In genomic region chr1:90494748-90495282, GRCh38 we compare ENCODE assay signal across 26 cellular contexts.
"Had no signal": no experiment of that assay in that cellular context is flagged by ENCODE, and none has a peak within 500 bp of the region (broad histone marks: within the 10 kb centered on the region; RNA-seq: fewer than 3 reads in every experiment).

No MANE protein-coding gene starts in this region.

- H3K4me1 ChIP-seq: left lung, lower lobe of right lung, right atrium auricular region, right lobe of liver, tibial nerve, vagina had no signal

- H3K27me3 Mint-ChIP-seq: stimulated activated naive CD8-positive, alpha-beta T cell treated with anti-CD3 and anti-CD28 coated beads, Interleukin-15, amount 100 ng/mL, for 72 hours; type B pancreatic cell had no signal

- H3K36me3 Mint-ChIP-seq: immature natural killer cell; naive thymus-derived CD8-positive, alpha-beta T cell; stimulated activated memory B cell treated with anti-CD40 and anti-IgM and Interleukin-4, amounts not matched to agents 10 μg/mL and 1 μg/mL and 100 μg/mL, for 72 hours; type B pancreatic cell had no signal

- H3K4me2 ChIP-seq: smooth muscle cell had no signal

- DNase-seq: immature natural killer cell; kidney; left colon; left lung; lower lobe of right lung; mammary epithelial cell; mesenchymal stem cell; naive thymus-derived CD8-positive, alpha-beta T cell; ovary; right lobe of liver; stimulated activated CD4-positive, alpha-beta T cell treated with anti-CD3 and anti-CD28 coated beads, Interleukin-1b, Interleukin-23, amount 100 ng/mL, for 48 hours; stimulated activated CD4-positive, alpha-beta T cell treated with anti-CD3 and anti-CD28 coated beads, Interleukin-2, amount 100 ng/mL, for 48 hours; stimulated activated CD4-positive, alpha-beta T cell treated with anti-CD3 and anti-CD28 coated beads, Interleukin-4, amount 100 ng/mL, for 4 hours; stimulated activated CD8-positive, alpha-beta memory T cell treated with anti-CD3 and anti-CD28 coated beads, Interleukin-4, amount 100 ng/mL, for 48 hours; stimulated activated naive CD4-positive, alpha-beta T cell treated with Interleukin-2 at 50 U/mL for 16 hours; stimulated activated naive CD8-positive, alpha-beta T cell treated with anti-CD3 and anti-CD28 coated beads, Interleukin-15, amount 100 ng/mL, for 72 hours; substantia nigra had no signal

- H3K27me3 ChIP-seq: left lung, ovary, right atrium auricular region, right lobe of liver, tibial nerve, vagina had no signal

- ATAC-seq: left colon; left lung; lower lobe of right lung; naive thymus-derived CD8-positive, alpha-beta T cell; right lobe of liver; stimulated activated memory B cell treated with anti-CD40 and anti-IgM and Interleukin-4, amounts not matched to agents 10 μg/mL and 1 μg/mL and 100 μg/mL, for 72 hours; stimulated activated naive CD8-positive, alpha-beta T cell treated with anti-CD3 and anti-CD28 coated beads, Interleukin-15, amount 100 ng/mL, for 72 hours had no signal

- H3K4me3 Mint-ChIP-seq: immature natural killer cell; naive thymus-derived CD8-positive, alpha-beta T cell; nephron; neural crest cell; stimulated activated memory B cell treated with anti-CD40 and anti-IgM and Interleukin-4, amounts not matched to agents 10 μg/mL and 1 μg/mL and 100 μg/mL, for 72 hours; stimulated activated naive CD8-positive, alpha-beta T cell treated with anti-CD3 and anti-CD28 coated beads, Interleukin-15, amount 100 ng/mL, for 72 hours; type B pancreatic cell had no signal

- H3K36me3 ChIP-seq: left lung, lower lobe of right lung, ovary, right atrium auricular region, right lobe of liver, tibial nerve, vagina had no signal

- H3K27ac ChIP-seq: left lung, lower lobe of right lung, ovary, right atrium auricular region, right lobe of liver, tibial nerve, vagina had no signal

- H3K27ac Mint-ChIP-seq: immature natural killer cell; naive thymus-derived CD8-positive, alpha-beta T cell; nephron; progenitor cell of endocrine pancreas; stimulated activated memory B cell treated with anti-CD40 and anti-IgM and Interleukin-4, amounts not matched to agents 10 μg/mL and 1 μg/mL and 100 μg/mL, for 72 hours; type B pancreatic cell had no signal

- H3K4me3 ChIP-seq: left lung, lower lobe of right lung, ovary, right atrium auricular region, right lobe of liver, smooth muscle cell, tibial nerve, vagina had no signal

- H3K4me1 Mint-ChIP-seq: immature natural killer cell; naive thymus-derived CD8-positive, alpha-beta T cell; nephron; neural crest cell; stimulated activated memory B cell treated with anti-CD40 and anti-IgM and Interleukin-4, amounts not matched to agents 10 μg/mL and 1 μg/mL and 100 μg/mL, for 72 hours; stimulated activated naive CD8-positive, alpha-beta T cell treated with anti-CD3 and anti-CD28 coated beads, Interleukin-15, amount 100 ng/mL, for 72 hours had no signal

- H3K9me3 Mint-ChIP-seq: nephron; neural crest cell; stimulated activated naive CD8-positive, alpha-beta T cell treated with anti-CD3 and anti-CD28 coated beads, Interleukin-15, amount 100 ng/mL, for 72 hours; type B pancreatic cell had no signal

- H3K9me3 ChIP-seq: left lung, lower lobe of right lung, ovary, right atrium auricular region, right lobe of liver, tibial nerve, vagina had no signal
